In the genomic region with DNA sequence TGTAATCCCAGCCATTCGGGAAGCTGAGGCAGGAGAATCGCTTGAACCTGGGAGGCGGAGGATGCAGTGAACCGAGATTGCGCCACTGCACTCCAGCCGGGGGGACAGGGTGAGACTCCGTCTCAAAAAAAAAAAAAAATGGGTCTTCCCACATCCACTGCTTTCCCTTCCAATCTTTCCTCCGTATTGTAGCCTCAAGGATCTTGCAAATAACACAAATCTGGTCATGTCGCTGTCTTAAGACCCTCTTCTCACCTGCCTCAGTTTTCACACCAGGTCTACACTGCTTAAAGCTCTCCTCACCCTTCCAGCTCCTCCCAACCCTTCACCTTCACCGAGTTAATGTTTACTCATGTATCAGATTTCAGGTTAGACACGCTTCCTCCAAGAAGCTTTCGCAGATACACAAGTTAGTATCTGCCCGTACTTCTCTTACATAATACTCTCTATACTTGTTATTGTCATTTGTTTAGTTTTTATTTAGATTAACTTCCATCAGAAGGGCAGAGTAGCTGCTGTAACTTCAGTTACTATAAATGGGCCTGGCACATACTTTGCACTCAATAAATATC, we compare ENCODE assay signal across 10 cellular contexts. TPM values are rescaled to one million over a fixed set of nuclear protein-coding genes. Genes with fewer than 3 reads are reported as not detected.
DNase-seq lines count a peak whose midpoint lies in the region; ATAC-seq and TF ChIP-seq lines count a peak whose summit lies in the region.
"Had no signal": no experiment of that assay in that cellular context is flagged by ENCODE, and none has a peak within 500 bp of the region (broad histone marks: within the 10 kb centered on the region; RNA-seq: fewer than 3 reads in every experiment).

No MANE protein-coding gene starts in this region.

- H3K27me3 ChIP-seq in BE2C (no peaks in the 10 kb centered on the region), HUES6 (ENCODE audit: control insufficient read depth, insufficient read depth, low read length) (no peaks in the 10 kb centered on the region), dorsolateral prefrontal cortex (no peaks in the 10 kb centered on the region), muscle layer of duodenum (ENCODE audit: low read depth, low read length) (no peaks in the 10 kb centered on the region)

- H3K4me3 ChIP-seq in BE2C (ENCODE audit: low read depth, low read length) (peak overlapping the region; percentile 81), HUES6 (ENCODE audit: low read depth, low read length) (peak overlapping the region; percentile 99), dorsolateral prefrontal cortex (peak overlapping the region in 52 of 59 donors; percentile 68 to 100 (median 99)), muscle layer of duodenum (ENCODE audit: low read depth in 1 of 2, low read length in 2 of 2) (peak overlapping the region; percentile 86 to 93)

- DNase-seq in BE2C (no peak), dorsolateral prefrontal cortex (no peak), putamen (ENCODE audit: low spot score) (no peak), NCI-H2227 treated with DMSO at 0.1 percent for 48 hours (lab: John Stamatoyannopoulos, UW) (no peak)
- no peak for DNase-seq in activated CD4-positive, alpha-beta T cell treated with anti-CD3 and anti-CD28 coated beads for 1 hour
- DNase-seq: activated naive CD8-positive, alpha-beta T cell treated with anti-CD3 and anti-CD28 coated beads, Interleukin-2, amount 10 ng/mL, durations not matched to agents 7 days and 5 days; RPMI8226 had no signal

- TF ChIP-seq CTCF in BE2C (IDR thresholded peaks at IDR 0.05; ENCODE audit: low read depth, low read length) (no peak), dorsolateral prefrontal cortex (IDR thresholded peaks at IDR 0.05 in 54 of 56, conservative IDR thresholded peaks at IDR 0.05 in 2 of 56; ENCODE audit: low read depth in 1 of 56, partially characterized antibody in 56 of 56) (no peak)

- H3K36me3 ChIP-seq in BE2C (no peaks in the 10 kb centered on the region; the same call in 1 of the 2 replicates), HUES6 (ENCODE audit: control insufficient read depth, insufficient read depth, low read length) (no peaks in the 10 kb centered on the region), muscle layer of duodenum (ENCODE audit: control insufficient read depth in 1 of 2, insufficient read depth in 2 of 2, low read length in 2 of 2) (no peaks in the 10 kb centered on the region)

- intact Hi-C loops in dorsolateral prefrontal cortex (cut with DNase I) = no loop called here

- no peak overlapping the region for H3K9ac ChIP-seq in HUES6 (ENCODE audit: low read length)

- no peak for ATAC-seq in activated CD4-positive, CD25-positive, alpha-beta regulatory T cell treated with anti-CD3 and anti-CD28 coated beads, Interleukin-2, amount 50 U/mL, for 24 hours

- H3K4me1 ChIP-seq in BE2C (no peaks in the 10 kb centered on the region; the same call in 1 of the 2 replicates), HUES6 (ENCODE audit: control insufficient read depth, insufficient read depth, low read length) (peaks cover 7% of the 10 kb centered on the region), muscle layer of duodenum (ENCODE audit: control insufficient read depth in 1 of 2, insufficient read depth in 2 of 2, low read length in 2 of 2) (peaks cover 7 to 28% of the 10 kb centered on the region in 2 donors)

- H3K9me3 ChIP-seq in BE2C (no peaks in the 10 kb centered on the region), HUES6 (ENCODE audit: control insufficient read depth, insufficient read depth, low read depth, low read length) (no peaks in the 10 kb centered on the region), muscle layer of duodenum (ENCODE audit: control insufficient read depth in 1 of 2, low read length in 2 of 2) (no peaks in the 10 kb centered on the region)

- no peak overlapping the region for H3K27ac ChIP-seq in HUES6 (ENCODE audit: low read depth, low read length)
- H3K27ac ChIP-seq in dorsolateral prefrontal cortex = no peak overlapping the region
- H3K27ac ChIP-seq in muscle layer of duodenum (ENCODE audit: low read length) = peak overlapping the region; percentile 39

RNA-seq across cellular contexts. Expression of a gene that starts 1.5 kb away (rescaled TPM):
- polyA plus RNA-seq in BE2C (2012; ENCODE audit: insufficient read depth, insufficient read length, low read depth) = 19.3 TPM
- 10 to 100 TPM in 9 of 120 experiments, 1 to 10 TPM in 111; 4.6 to 12.1 (median 8.1) TPM for total RNA-seq in dorsolateral prefrontal cortex

RNA-seq across cellular contexts. Expression of a gene that starts 24.3 kb away (rescaled TPM):
- 10.6 TPM for polyA plus RNA-seq in BE2C (2012; ENCODE audit: insufficient read depth, insufficient read length, low read depth)
- 100 to 1,000 TPM in 12 of 120 experiments, 10 to 100 TPM in 108; 61.2 to 120 (median 86.0) TPM for total RNA-seq in dorsolateral prefrontal cortex
